Comparison of ENCODE assay signal across 11 cellular contexts in genomic region chr11:69050592-69051380, GRCh38. TPM values are rescaled to one million over a fixed set of nuclear protein-coding genes. Genes with fewer than 3 reads are reported as not detected.
DNase-seq lines count a peak whose midpoint lies in the region; ATAC-seq and TF ChIP-seq lines count a peak whose summit lies in the region.
"Had no signal": no experiment of that assay in that cellular context is flagged by ENCODE, and none has a peak within 500 bp of the region (broad histone marks: within the 10 kb centered on the region; RNA-seq: fewer than 3 reads in every experiment).

No MANE protein-coding gene starts in this region.

- H3K79me2 ChIP-seq in hepatocyte = peaks cover 58% of the 10 kb centered on the region

- intact Hi-C loops in activated B cell treated with CpG ODN at 0.5 μM for 24 hours (cut with micrococcal nuclease) = loop anchor here (10.0 kb wide), 1 partner anchor 586 kb away; the partner anchor contains the start of gene PPP6R3

- no peak for ATAC-seq in activated CD8-positive, alpha-beta memory T cell treated with anti-CD3 and anti-CD28 coated beads, Interleukin-2, amount 10 ng/mL, durations not matched to agents 7 days and 5 days
- no peak for ATAC-seq in activated B cell treated with CpG ODN at 0.5 μM for 24 hours (ENCODE audit: low read depth)
- no peak for ATAC-seq in stimulated activated naive B cell treated with anti-CD40 and anti-IgM and Interleukin-4, amounts not matched to agents 10 μg/mL and 1 μg/mL and 100 μg/mL, for 72 hours (replicated peaks)
- no peak for ATAC-seq in GM19395 (IDR thresholded peaks at IDR 0.05; ENCODE audit: unreplicated experiment)
- ATAC-seq: right cardiac atrium had no signal

- H4K20me1 ChIP-seq in hepatocyte (ENCODE audit: insufficient read depth, poor library complexity, severe bottlenecking) = peaks cover 4% of the 10 kb centered on the region

- no peak for DNase-seq in activated CD8-positive, alpha-beta memory T cell treated with anti-CD3 and anti-CD28 coated beads, Interleukin-2, amount 10 ng/mL, durations not matched to agents 7 days and 5 days
- DNase-seq in activated CD8-positive, alpha-beta memory T cell treated with anti-CD3 and anti-CD28 coated beads, Interleukin-2, amount 50 U/mL, for 48 hours = no peak
- DNase-seq in activated B cell treated with CpG ODN at 0.5 μM for 24 hours (no peak), hepatocyte (ENCODE audit: low spot score) (no peak), activated gamma-delta T cell (lab: John Stamatoyannopoulos, UW) (no peak), NCI-H526 treated with DMSO at 0.1 percent for 48 hours (lab: John Stamatoyannopoulos, UW) (no peak)
- DNase-seq in stimulated activated naive B cell treated with anti-CD40 and anti-IgM and Interleukin-4, amounts not matched to agents 10 μg/mL and 1 μg/mL and 100 μg/mL, for 72 hours = no peak
- DNase-seq: activated CD4-positive, CD25-positive, alpha-beta regulatory T cell treated with anti-CD3 and anti-CD28 coated beads, Interleukin-2, amount 50 U/mL, for 72 hours; dermis blood vessel endothelial cell had no signal

- H3K4me2 ChIP-seq in hepatocyte = peak overlapping the region; percentile 98

- peaks cover 3% of the 10 kb centered on the region for H3K36me3 Mint-ChIP-seq in activated CD8-positive, alpha-beta memory T cell treated with anti-CD3 and anti-CD28 coated beads, Interleukin-2, amount 10 ng/mL, durations not matched to agents 7 days and 5 days
- H3K36me3 Mint-ChIP-seq in activated B cell treated with CpG ODN at 0.5 μM for 24 hours (ENCODE audit: low read depth) = peaks cover 11% of the 10 kb centered on the region
- peaks cover 28 to 33% of the 10 kb centered on the region in 2 donors for H3K36me3 Mint-ChIP-seq in stimulated activated naive B cell treated with anti-CD40 and anti-IgM and Interleukin-4, amounts not matched to agents 10 μg/mL and 1 μg/mL and 100 μg/mL, for 72 hours

- WGBS in hepatocyte (ENCODE audit: low lambda C conversion rate, missing lambda C conversion rate) = 89% methylated on average over 18 of the region's 18 CpGs

- peak overlapping the region; percentile 29 for H3K4me3 Mint-ChIP-seq in activated CD8-positive, alpha-beta memory T cell treated with anti-CD3 and anti-CD28 coated beads, Interleukin-2, amount 10 ng/mL, durations not matched to agents 7 days and 5 days
- peak overlapping the region; percentile 42 for H3K4me3 Mint-ChIP-seq in activated B cell treated with CpG ODN at 0.5 μM for 24 hours
- peak overlapping the region; percentile 73 to 86 for H3K4me3 Mint-ChIP-seq in stimulated activated naive B cell treated with anti-CD40 and anti-IgM and Interleukin-4, amounts not matched to agents 10 μg/mL and 1 μg/mL and 100 μg/mL, for 72 hours

- H3K9me3 Mint-ChIP-seq in activated CD8-positive, alpha-beta memory T cell treated with anti-CD3 and anti-CD28 coated beads, Interleukin-2, amount 10 ng/mL, durations not matched to agents 7 days and 5 days (ENCODE audit: low read depth) = no peaks in the 10 kb centered on the region
- no peaks in the 10 kb centered on the region for H3K9me3 Mint-ChIP-seq in activated B cell treated with CpG ODN at 0.5 μM for 24 hours
- H3K9me3 Mint-ChIP-seq in stimulated activated naive B cell treated with anti-CD40 and anti-IgM and Interleukin-4, amounts not matched to agents 10 μg/mL and 1 μg/mL and 100 μg/mL, for 72 hours = peaks cover 1 to 3% of the 10 kb centered on the region in 2 donors

- no peak overlapping the region for H3K4me3 ChIP-seq in hepatocyte

- POLR2A ChIA-PET in activated B cell treated with CpG ODN at 0.5 μM for 24 hours (lab: Charles Lee) = interaction anchor here (1.3 kb wide), 1 partner anchor 9 kb away, joined by 4 read pairs; no protein-coding TSS in a partner anchor

- no peaks in the 10 kb centered on the region for H3K27me3 ChIP-seq in hepatocyte

- peaks cover 25% of the 10 kb centered on the region for H3K4me1 ChIP-seq in hepatocyte (ENCODE audit: insufficient read depth)

- H3K9me2 ChIP-seq in hepatocyte (replicated peaks; ENCODE audit: insufficient read depth) = no peaks in the 10 kb centered on the region

- TF ChIP-seq CTCF in activated B cell treated with CpG ODN at 0.5 μM for 24 hours (IDR thresholded peaks at IDR 0.05) (no peak), hepatocyte (IDR thresholded peaks at IDR 0.05; ENCODE audit: poor library complexity) (no peak)

- H3K27ac ChIP-seq in hepatocyte = peak overlapping the region; percentile 13

- peak overlapping the region; percentile 43 for H3K27ac Mint-ChIP-seq in activated CD8-positive, alpha-beta memory T cell treated with anti-CD3 and anti-CD28 coated beads, Interleukin-2, amount 10 ng/mL, durations not matched to agents 7 days and 5 days
- no peak overlapping the region for H3K27ac Mint-ChIP-seq in activated B cell treated with CpG ODN at 0.5 μM for 24 hours
- H3K27ac Mint-ChIP-seq in stimulated activated naive B cell treated with anti-CD40 and anti-IgM and Interleukin-4, amounts not matched to agents 10 μg/mL and 1 μg/mL and 100 μg/mL, for 72 hours = peak overlapping the region; percentile 89

- H3K27me3 Mint-ChIP-seq in activated CD8-positive, alpha-beta memory T cell treated with anti-CD3 and anti-CD28 coated beads, Interleukin-2, amount 10 ng/mL, durations not matched to agents 7 days and 5 days = peaks cover 6% of the 10 kb centered on the region
- peaks cover under 1% of the 10 kb centered on the region for H3K27me3 Mint-ChIP-seq in activated B cell treated with CpG ODN at 0.5 μM for 24 hours
- H3K27me3 Mint-ChIP-seq in stimulated activated naive B cell treated with anti-CD40 and anti-IgM and Interleukin-4, amounts not matched to agents 10 μg/mL and 1 μg/mL and 100 μg/mL, for 72 hours = peaks cover 0 to 2% of the 10 kb centered on the region in 2 donors

- H2AFZ ChIP-seq in hepatocyte = no peak overlapping the region

- no peaks in the 10 kb centered on the region for H3K9me3 ChIP-seq in hepatocyte (ENCODE audit: low read depth)

- CTCF ChIA-PET in activated CD8-positive, alpha-beta memory T cell treated with anti-CD3 and anti-CD28 coated beads, Interleukin-2, amount 10 ng/mL, durations not matched to agents 7 days and 5 days (lab: Charles Lee) = no interaction called here
- CTCF ChIA-PET in activated B cell treated with CpG ODN at 0.5 μM for 24 hours (lab: Charles Lee) = no interaction called here

- H3K4me1 Mint-ChIP-seq in activated CD8-positive, alpha-beta memory T cell treated with anti-CD3 and anti-CD28 coated beads, Interleukin-2, amount 10 ng/mL, durations not matched to agents 7 days and 5 days = peaks cover 55% of the 10 kb centered on the region
- H3K4me1 Mint-ChIP-seq in activated B cell treated with CpG ODN at 0.5 μM for 24 hours = peaks cover 62% of the 10 kb centered on the region
- H3K4me1 Mint-ChIP-seq in stimulated activated naive B cell treated with anti-CD40 and anti-IgM and Interleukin-4, amounts not matched to agents 10 μg/mL and 1 μg/mL and 100 μg/mL, for 72 hours = peaks cover 44 to 73% of the 10 kb centered on the region in 2 donors

- H3K36me3 ChIP-seq in hepatocyte (replicated peaks; ENCODE audit: insufficient read depth, low read depth) = no peaks in the 10 kb centered on the region

RNA-seq across cellular contexts. Expression of gene TPCN2, which starts 2.1 kb away (rescaled TPM):
- total RNA-seq in activated CD8-positive, alpha-beta memory T cell treated with anti-CD3 and anti-CD28 coated beads, Interleukin-2, amount 10 ng/mL, durations not matched to agents 7 days and 5 days = 10 to 100 TPM; 15.3 to 20.6 TPM
- total RNA-seq in activated B cell treated with CpG ODN at 0.5 μM for 24 hours = 29.1 and 35.4 TPM in 2 replicates
- total RNA-seq in hepatocyte = 12.9 and 16.6 TPM in 2 replicates
- polyA plus RNA-seq in hepatocyte = 18.8 and 21.3 TPM in 2 replicates

RNA-seq across cellular contexts. Expression of gene MRGPRF, which starts 37.7 kb away (rescaled TPM):
- not detected for total RNA-seq in activated CD8-positive, alpha-beta memory T cell treated with anti-CD3 and anti-CD28 coated beads, Interleukin-2, amount 10 ng/mL, durations not matched to agents 7 days and 5 days
- total RNA-seq in activated B cell treated with CpG ODN at 0.5 μM for 24 hours (not detected in 2 replicates), hepatocyte (6.5 TPM in 2 replicates)
- polyA plus RNA-seq in hepatocyte = 7.5 and 12.1 TPM in 2 replicates

Comparison
In these comparisons a context has a peak if more than half of its experiments do, and no peak if none do; other contexts are left out.
1. H3K4me3 Mint-ChIP-seq: peak in every context shown above with its lines; median percentile 80 in stimulated activated naive B cell treated with anti-CD40 and anti-IgM and Interleukin-4, amounts not matched to agents 10 μg/mL and 1 μg/mL and 100 μg/mL, for 72 hours; 42 in activated B cell treated with CpG ODN at 0.5 μM for 24 hours; 29 in activated CD8-positive, alpha-beta memory T cell treated with anti-CD3 and anti-CD28 coated beads, Interleukin-2, amount 10 ng/mL, durations not matched to agents 7 days and 5 days.